8 cellular contexts compared by ENCODE assay signal in genomic region chr2:119174216-119174992, GRCh38. TPM values are rescaled to one million over a fixed set of nuclear protein-coding genes. Genes with fewer than 3 reads are reported as not detected.
A peak's percentile ranks its signal among the peaks of the same experiment; 100 is the strongest.
DNase-seq lines count a peak whose midpoint lies in the region; ATAC-seq lines count a peak whose summit lies in the region.

No MANE protein-coding gene starts in this region.

- no peaks in the 10 kb centered on the region for H3K36me3 Mint-ChIP-seq in activated naive CD8-positive, alpha-beta T cell treated with anti-CD3 and anti-CD28 coated beads, Interleukin-2, amount 10 ng/mL, durations not matched to agents 7 days and 5 days

- no peak overlapping the region for H3K27ac Mint-ChIP-seq in activated naive CD8-positive, alpha-beta T cell treated with anti-CD3 and anti-CD28 coated beads, Interleukin-2, amount 10 ng/mL, durations not matched to agents 7 days and 5 days

- ATAC-seq in GM18867 (IDR thresholded peaks at IDR 0.05; ENCODE audit: unreplicated experiment) = peak; percentile 86
- ATAC-seq in activated naive CD8-positive, alpha-beta T cell treated with anti-CD3 and anti-CD28 coated beads, Interleukin-2, amount 10 ng/mL, durations not matched to agents 7 days and 5 days (ENCODE audit: low read depth) = peak; percentile 58

- H3K27me3 Mint-ChIP-seq in activated naive CD8-positive, alpha-beta T cell treated with anti-CD3 and anti-CD28 coated beads, Interleukin-2, amount 10 ng/mL, durations not matched to agents 7 days and 5 days = no peaks in the 10 kb centered on the region

- DNase-seq in AG20443 (ENCODE audit: low spot score) = peak; percentile 73
- DNase-seq in HT-29 (ENCODE audit: low spot score) = peak; percentile 60
- DNase-seq in SK-N-DZ (ENCODE audit: low spot score) = peak; percentile 57
- DNase-seq in activated naive CD8-positive, alpha-beta T cell treated with anti-CD3 and anti-CD28 coated beads, Interleukin-2, amount 10 ng/mL, durations not matched to agents 7 days and 5 days = peak; percentile 69
- DNase-seq in islet precursor cell = peak; percentile 80
- peak; percentile 14 to 44 (median 20) for DNase-seq in stimulated activated CD4-positive, alpha-beta T cell treated with anti-CD3 and anti-CD28 coated beads, TNF-alpha, amount 100 ng/mL, for 1 hour (ENCODE audit: low read depth in 3 of 3, low spot score in 1 of 3)
- DNase-seq in DMS79 treated with DMSO at 0.1 percent for 48 hours (lab: John Stamatoyannopoulos, UW) = no peak

- no peaks in the 10 kb centered on the region for H3K9me3 Mint-ChIP-seq in activated naive CD8-positive, alpha-beta T cell treated with anti-CD3 and anti-CD28 coated beads, Interleukin-2, amount 10 ng/mL, durations not matched to agents 7 days and 5 days

- H3K4me1 Mint-ChIP-seq in activated naive CD8-positive, alpha-beta T cell treated with anti-CD3 and anti-CD28 coated beads, Interleukin-2, amount 10 ng/mL, durations not matched to agents 7 days and 5 days = no peaks in the 10 kb centered on the region

- POLR2A ChIA-PET in activated naive CD8-positive, alpha-beta T cell treated with anti-CD3 and anti-CD28 coated beads, Interleukin-2, amount 10 ng/mL, durations not matched to agents 7 days and 5 days (lab: Charles Lee) = no interaction called here

- no peak overlapping the region for H3K4me3 Mint-ChIP-seq in activated naive CD8-positive, alpha-beta T cell treated with anti-CD3 and anti-CD28 coated beads, Interleukin-2, amount 10 ng/mL, durations not matched to agents 7 days and 5 days

RNA-seq across cellular contexts. Expression of gene C1QL2, which starts 15.9 kb away (rescaled TPM):
- not detected in 2 replicates for total RNA-seq in HT-29 (2014; rRNA removed; shearing (Covaris generic))
- polyA plus RNA-seq in SK-N-DZ (2014; cell fraction: cytosol; rRNA removed) = not detected in 2 replicates
- not detected in 2 replicates for polyA plus RNA-seq in SK-N-DZ (2014; cell fraction: nucleus; rRNA removed)
- total RNA-seq in activated naive CD8-positive, alpha-beta T cell treated with anti-CD3 and anti-CD28 coated beads, Interleukin-2, amount 10 ng/mL, durations not matched to agents 7 days and 5 days = not detected

RNA-seq across cellular contexts. Expression of gene STEAP3, which starts 49.2 kb away (rescaled TPM):
- 9.3 and 9.8 TPM in 2 replicates for total RNA-seq in HT-29 (2014; rRNA removed; shearing (Covaris generic))
- 2.7 and 3.6 TPM in 2 replicates for polyA plus RNA-seq in SK-N-DZ (2014; cell fraction: cytosol; rRNA removed)
- 2.8 and 8.0 TPM in 2 replicates for polyA plus RNA-seq in SK-N-DZ (2014; cell fraction: nucleus; rRNA removed)
- total RNA-seq in activated naive CD8-positive, alpha-beta T cell treated with anti-CD3 and anti-CD28 coated beads, Interleukin-2, amount 10 ng/mL, durations not matched to agents 7 days and 5 days = under 1 TPM in 1 of 2 experiments, not detected in 1; 0.19 TPM
